33 cellular contexts compared by ENCODE assay signal in the genomic region with DNA sequence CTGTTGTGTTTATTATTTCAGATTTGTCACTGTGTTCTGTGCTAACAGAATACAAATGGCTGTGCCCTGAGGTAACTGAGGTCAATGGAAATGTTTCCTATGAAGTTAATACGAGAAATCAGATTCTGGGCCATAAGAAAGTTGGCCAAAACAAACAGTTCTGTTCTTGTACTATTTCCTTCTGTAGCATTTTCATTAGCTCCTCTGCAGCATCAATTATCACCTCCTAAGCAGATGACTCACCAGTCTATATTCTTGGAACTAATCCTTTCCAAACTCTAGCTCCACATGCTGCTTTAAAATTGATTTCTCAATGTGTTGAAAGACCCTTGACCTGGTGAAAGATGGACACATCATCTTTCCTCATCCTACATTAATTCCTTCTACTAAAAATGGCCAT.
"Had no signal": no experiment of that assay in that cellular context is flagged by ENCODE, and none has a peak within 500 bp of the region (broad histone marks: within the 10 kb centered on the region; RNA-seq: fewer than 3 reads in every experiment).

No MANE protein-coding gene starts in this region.

- H3K4me1 Mint-ChIP-seq: activated B cell treated with CpG ODN at 0.5 μM for 24 hours; activated CD4-positive, alpha-beta T cell treated with anti-CD3 and anti-CD28 coated beads, Interleukin-2, amount 10 ng/mL, durations not matched to agents 24 days and 14 days; activated naive CD4-positive, alpha-beta T cell treated with anti-CD3 and anti-CD28 coated beads, Interleukin-2, amount 10 ng/mL, durations not matched to agents 7 days and 5 days; activated naive CD4-positive, alpha-beta T cell treated with anti-CD3 and anti-CD28 coated beads, Interleukin-2, amount 50 U/mL, for 24 hours; activated naive CD8-positive, alpha-beta T cell treated with anti-CD3 and anti-CD28 coated beads, Interleukin-2, amount 10 ng/mL, durations not matched to agents 7 days and 5 days; activated naive CD8-positive, alpha-beta T cell treated with anti-CD3 and anti-CD28 coated beads, Interleukin-2, amount 50 U/mL, for 24 hours; activated T-helper 17 cell treated with anti-CD3 and anti-CD28 coated beads, Interleukin-2, amount 50 U/mL, for 72 hours; brain; central memory CD8-positive, alpha-beta T cell had no signal

- H3K9me3 Mint-ChIP-seq: brain had no signal

- H3K27ac Mint-ChIP-seq: activated B cell treated with CpG ODN at 0.5 μM for 24 hours; activated CD4-positive, alpha-beta memory T cell treated with anti-CD3 and anti-CD28 coated beads for 36 hours; activated CD4-positive, alpha-beta T cell treated with anti-CD3 and anti-CD28 coated beads, Interleukin-2, amount 10 ng/mL, durations not matched to agents 24 days and 14 days; activated CD8-positive, alpha-beta T cell treated with anti-CD3 and anti-CD28 coated beads for 36 hours; activated naive CD4-positive, alpha-beta T cell treated with anti-CD3 and anti-CD28 coated beads, Interleukin-2, amount 10 ng/mL, durations not matched to agents 7 days and 5 days; activated naive CD4-positive, alpha-beta T cell treated with anti-CD3 and anti-CD28 coated beads, Interleukin-2, amount 50 U/mL, for 24 hours; activated naive CD8-positive, alpha-beta T cell; activated naive CD8-positive, alpha-beta T cell treated with anti-CD3 and anti-CD28 coated beads, Interleukin-2, amount 10 ng/mL, durations not matched to agents 7 days and 5 days; activated naive CD8-positive, alpha-beta T cell treated with anti-CD3 and anti-CD28 coated beads, Interleukin-2, amount 50 U/mL, for 24 hours; activated T-cell treated with anti-CD3 and anti-CD28 coated beads, Interleukin-2, amount 50 U/mL, for 72 hours; activated T-helper 1 cell treated with anti-CD3 and anti-CD28 coated beads, Interleukin-12 subunit alpha, Interleukin-12 subunit beta, Interleukin-2, Interleukin-4 antibody, amounts not matched to agents 30 ng/mL and 10 ng/mL and 1 ng/mL, durations not matched to agents 14 hours and 24 hours and 36 hours; activated T-helper 17 cell treated with anti-CD3 and anti-CD28 coated beads, Interleukin-2, amount 50 U/mL, for 72 hours; brain; T-helper 1 cell treated with Interleukin-12 subunit alpha and Interleukin-12 subunit beta and Interleukin-4 antibody, amounts not matched to agents 30 μg/mL and 1 μg/mL, for 36 hours; T-helper 2 cell treated with Interferon-gamma antibody and Interleukin-4, amounts not matched to agents 5 μg/mL and 100 μg/mL, for 36 hours had no signal

- H3K27me3 Mint-ChIP-seq: activated B cell treated with CpG ODN at 0.5 μM for 24 hours; activated CD4-positive, alpha-beta memory T cell treated with anti-CD3 and anti-CD28 coated beads for 36 hours; activated CD4-positive, alpha-beta T cell treated with anti-CD3 and anti-CD28 coated beads, Interleukin-2, amount 10 ng/mL, durations not matched to agents 24 days and 14 days; activated CD8-positive, alpha-beta T cell treated with anti-CD3 and anti-CD28 coated beads for 36 hours; activated naive CD4-positive, alpha-beta T cell treated with anti-CD3 and anti-CD28 coated beads, Interleukin-2, amount 10 ng/mL, durations not matched to agents 7 days and 5 days; activated naive CD4-positive, alpha-beta T cell treated with anti-CD3 and anti-CD28 coated beads, Interleukin-2, amount 50 U/mL, for 24 hours; activated naive CD8-positive, alpha-beta T cell; activated naive CD8-positive, alpha-beta T cell treated with anti-CD3 and anti-CD28 coated beads, Interleukin-2, amount 10 ng/mL, durations not matched to agents 7 days and 5 days; activated naive CD8-positive, alpha-beta T cell treated with anti-CD3 and anti-CD28 coated beads, Interleukin-2, amount 50 U/mL, for 24 hours; activated T-helper 17 cell treated with anti-CD3 and anti-CD28 coated beads, Interleukin-2, amount 50 U/mL, for 72 hours; central memory CD8-positive, alpha-beta T cell had no signal

- H3K4me3 Mint-ChIP-seq: activated B cell treated with CpG ODN at 0.5 μM for 24 hours; activated CD4-positive, alpha-beta memory T cell treated with anti-CD3 and anti-CD28 coated beads for 36 hours; activated CD4-positive, alpha-beta T cell treated with anti-CD3 and anti-CD28 coated beads, Interleukin-2, amount 10 ng/mL, durations not matched to agents 24 days and 14 days; activated CD8-positive, alpha-beta T cell treated with anti-CD3 and anti-CD28 coated beads for 36 hours; activated naive CD4-positive, alpha-beta T cell treated with anti-CD3 and anti-CD28 coated beads, Interleukin-2, amount 10 ng/mL, durations not matched to agents 7 days and 5 days; activated naive CD4-positive, alpha-beta T cell treated with anti-CD3 and anti-CD28 coated beads, Interleukin-2, amount 50 U/mL, for 24 hours; activated naive CD8-positive, alpha-beta T cell; activated naive CD8-positive, alpha-beta T cell treated with anti-CD3 and anti-CD28 coated beads, Interleukin-2, amount 10 ng/mL, durations not matched to agents 7 days and 5 days; activated naive CD8-positive, alpha-beta T cell treated with anti-CD3 and anti-CD28 coated beads, Interleukin-2, amount 50 U/mL, for 24 hours; activated T-cell treated with anti-CD3 and anti-CD28 coated beads, Interleukin-2, amount 50 U/mL, for 4 hours; activated T-cell treated with anti-CD3 and anti-CD28 coated beads, Interleukin-2, amount 50 U/mL, for 72 hours; activated T-helper 1 cell treated with anti-CD3 and anti-CD28 coated beads, Interleukin-12 subunit alpha, Interleukin-12 subunit beta, Interleukin-2, Interleukin-4 antibody, amounts not matched to agents 30 ng/mL and 10 ng/mL and 1 ng/mL, durations not matched to agents 14 hours and 24 hours and 36 hours; activated T-helper 17 cell treated with anti-CD3 and anti-CD28 coated beads, Interleukin-2, amount 50 U/mL, for 72 hours; brain; central memory CD8-positive, alpha-beta T cell; T-helper 1 cell treated with Interleukin-12 subunit alpha and Interleukin-12 subunit beta and Interleukin-4 antibody, amounts not matched to agents 30 μg/mL and 1 μg/mL, for 36 hours; T-helper 2 cell treated with Interferon-gamma antibody and Interleukin-4, amounts not matched to agents 5 μg/mL and 100 μg/mL, for 36 hours had no signal

- DNase-seq: activated B cell treated with CpG ODN at 0.5 μM for 24 hours; activated CD4-positive, alpha-beta memory T cell treated with anti-CD3 and anti-CD28 coated beads for 36 hours; activated CD4-positive, alpha-beta T cell treated with anti-CD3 and anti-CD28 coated beads for 4 hours; activated CD4-positive, alpha-beta T cell treated with anti-CD3 and anti-CD28 coated beads, Interleukin-2, amount 10 ng/mL, durations not matched to agents 24 days and 14 days; activated CD4-positive, alpha-beta T cell treated with anti-CD3 and anti-CD28 coated beads, Interleukin-2, amount 50 U/mL, for 1 hour; activated CD4-positive, alpha-beta T cell treated with anti-CD3 and anti-CD28 coated beads, Interleukin-2, amount 50 U/mL, for 4 hours; activated CD4-positive, CD25-positive, alpha-beta regulatory T cell treated with anti-CD3 and anti-CD28 coated beads, Interleukin-2, amount 50 U/mL, for 72 hours; activated CD8-positive, alpha-beta memory T cell treated with anti-CD3 and anti-CD28 coated beads, Interleukin-2, amount 50 U/mL, for 4 hours; activated CD8-positive, alpha-beta T cell treated with anti-CD3 and anti-CD28 coated beads for 36 hours; activated effector memory CD4-positive, alpha-beta T cell treated with anti-CD3 and anti-CD28 coated beads, Interleukin-2, amount 50 U/mL, for 16 hours; activated gamma-delta T cell treated with Interleukin-2 at 50 U/mL for 16 hours; activated naive CD4-positive, alpha-beta T cell; activated naive CD4-positive, alpha-beta T cell treated with anti-CD3 and anti-CD28 coated beads, Interleukin-2, amount 10 ng/mL, durations not matched to agents 7 days and 5 days; activated naive CD8-positive, alpha-beta T cell treated with anti-CD3 and anti-CD28 coated beads, Interleukin-2, amount 10 ng/mL, durations not matched to agents 7 days and 5 days; activated naive CD8-positive, alpha-beta T cell treated with anti-CD3 and anti-CD28 coated beads, Interleukin-2, amount 50 U/mL, for 24 hours; activated T-cell treated with anti-CD3 and anti-CD28 coated beads for 4 hours; activated T-cell treated with anti-CD3 and anti-CD28 coated beads, Interleukin-2, amount 50 U/mL, for 1 hour; activated T-cell treated with anti-CD3 and anti-CD28 coated beads, Interleukin-2, amount 50 U/mL, for 4 hours; activated T-cell treated with anti-CD3 and anti-CD28 coated beads, Interleukin-2, amount 50 U/mL, for 72 hours; aorta; caudate nucleus; cerebellar nuclear complex; T-helper 1 cell; T-helper 2 cell; T-helper 9 cell had no signal

- ATAC-seq: activated CD8-positive, alpha-beta T cell treated with anti-CD3 and anti-CD28 coated beads for 36 hours; activated naive CD8-positive, alpha-beta T cell treated with anti-CD3 and anti-CD28 coated beads, Interleukin-2, amount 50 U/mL, for 24 hours; activated T-cell treated with anti-CD3 and anti-CD28 coated beads, Interleukin-2, amount 50 U/mL, for 4 hours; activated T-cell treated with anti-CD3 and anti-CD28 coated beads, Interleukin-2, amount 50 U/mL, for 72 hours; activated T-helper 17 cell treated with anti-CD3 and anti-CD28 coated beads, Interleukin-2, amount 50 U/mL, for 72 hours had no signal

- H3K36me3 Mint-ChIP-seq: activated CD4-positive, alpha-beta memory T cell treated with anti-CD3 and anti-CD28 coated beads for 36 hours; activated naive CD4-positive, alpha-beta T cell treated with anti-CD3 and anti-CD28 coated beads, Interleukin-2, amount 10 ng/mL, durations not matched to agents 7 days and 5 days; activated naive CD4-positive, alpha-beta T cell treated with anti-CD3 and anti-CD28 coated beads, Interleukin-2, amount 50 U/mL, for 24 hours; activated naive CD8-positive, alpha-beta T cell; activated naive CD8-positive, alpha-beta T cell treated with anti-CD3 and anti-CD28 coated beads, Interleukin-2, amount 10 ng/mL, durations not matched to agents 7 days and 5 days; brain had no signal
